8 cellular contexts compared by ENCODE assay signal in genomic region chr7:66592597-66593146, GRCh38. TPM values are rescaled to one million over a fixed set of nuclear protein-coding genes. Genes with fewer than 3 reads are reported as not detected.
DNase-seq lines count a peak whose midpoint lies in the region; ATAC-seq, FAIRE-seq and TF ChIP-seq lines count a peak whose summit lies in the region.
"Not testable (repeated sequence)": the region's sequence is repeated elsewhere in the genome, so short reads cannot be mapped to it uniquely, and the experiment has no call there.

No MANE protein-coding gene starts in this region.

- H3K79me2 ChIP-seq in MM.1S (ENCODE audit: low read length) (peaks cover 46% of the 10 kb centered on the region), parathyroid adenoma (peaks cover 30% of the 10 kb centered on the region)

- H3K9me3 ChIP-seq in MM.1S (replicated peaks; ENCODE audit: insufficient read depth, low read length); duodenal mucosa (ENCODE audit: control insufficient read depth in 1 of 2, low read length in 2 of 2); kidney (ENCODE audit: control insufficient read depth in 1 of 2, low read length in 2 of 2); parathyroid adenoma (ENCODE audit: control insufficient read depth, low read length); upper lobe of right lung: not testable (repeated sequence)

- intact Hi-C loops in kidney (cut with DNase I); upper lobe of right lung (cut with DNase I): not testable (repeated sequence)

- H4K20me1 ChIP-seq in MM.1S (ENCODE audit: insufficient read depth, low read length), result not testable (repeated sequence)

- H3K4me3 ChIP-seq in MM.1S (ENCODE audit: low read length), result peak overlapping the region; percentile 100
- H3K4me3 ChIP-seq in duodenal mucosa (ENCODE audit: low read depth in 1 of 2, low read length in 2 of 2), result peak overlapping the region; percentile 72 to 94
- peak overlapping the region; percentile 62 to 79 for H3K4me3 ChIP-seq in kidney (ENCODE audit: low read length in 2 of 2)
- H3K4me3 ChIP-seq in parathyroid adenoma (ENCODE audit: low read depth, low read length), result peak overlapping the region; percentile 79
- H3K4me3 ChIP-seq in upper lobe of right lung, result peak overlapping the region; percentile 93

- H3K9me2 ChIP-seq in MM.1S (replicated peaks; ENCODE audit: insufficient read depth, low read length), result not testable (repeated sequence)

- H3K27ac ChIP-seq in MM.1S (ENCODE audit: low read length), result peak overlapping the region; percentile 57; the same call in 1 of the 2 replicates
- peak overlapping the region; percentile 95 for H3K27ac ChIP-seq in duodenal mucosa (ENCODE audit: low read depth, low read length)
- peak overlapping the region; percentile 96 to 97 for H3K27ac ChIP-seq in kidney (ENCODE audit: low read depth in 2 of 2, low read length in 2 of 2)
- peak overlapping the region; percentile 91 for H3K27ac ChIP-seq in parathyroid adenoma
- H3K27ac ChIP-seq in upper lobe of right lung, result peak overlapping the region; percentile 93

- peak overlapping the region; percentile 98 for H3K27ac Mint-ChIP-seq in activated T-cell treated with anti-CD3 and anti-CD28 coated beads, Interleukin-2, amount 50 U/mL, for 24 hours

- H3K4me3 Mint-ChIP-seq in activated T-cell treated with anti-CD3 and anti-CD28 coated beads, Interleukin-2, amount 50 U/mL, for 24 hours, result peak overlapping the region; percentile 95

- H3K27me3 ChIP-seq in MM.1S (replicated peaks; ENCODE audit: insufficient read depth, low read length); duodenal mucosa (ENCODE audit: control insufficient read depth in 1 of 2, insufficient read depth in 2 of 2, low read length in 2 of 2); parathyroid adenoma (ENCODE audit: control insufficient read depth, insufficient read depth, low read length); upper lobe of right lung: not testable (repeated sequence)

- H3K4me1 ChIP-seq in MM.1S (ENCODE audit: low read length); kidney (ENCODE audit: control insufficient read depth in 1 of 2, insufficient read depth in 1 of 2, low read depth in 1 of 2, low read length in 2 of 2): not testable (repeated sequence)
- H3K4me1 ChIP-seq in duodenal mucosa (ENCODE audit: control insufficient read depth in 1 of 2, insufficient read depth in 2 of 2, low read length in 2 of 2), result peaks cover 9 to 21% of the 10 kb centered on the region in 2 donors
- H3K4me1 ChIP-seq in parathyroid adenoma, result peaks cover 13% of the 10 kb centered on the region
- H3K4me1 ChIP-seq in upper lobe of right lung, result peaks cover 31% of the 10 kb centered on the region

- peak; percentile 13 for ATAC-seq in GM18861 (IDR thresholded peaks at IDR 0.05; ENCODE audit: unreplicated experiment)
- peak; percentile 7 for ATAC-seq in HG02588 (IDR thresholded peaks at IDR 0.05; ENCODE audit: unreplicated experiment)
- not testable (repeated sequence) for ATAC-seq in upper lobe of right lung

- H3K4me1 Mint-ChIP-seq in activated T-cell treated with anti-CD3 and anti-CD28 coated beads, Interleukin-2, amount 50 U/mL, for 24 hours (ENCODE audit: low read depth), result peaks cover 42% of the 10 kb centered on the region

- FAIRE-seq in kidney (lab: Jason Lieb, UNC), result not testable (repeated sequence)

- not testable (repeated sequence) for H3K36me3 ChIP-seq in MM.1S (replicated peaks; ENCODE audit: insufficient read depth, low read length); duodenal mucosa (ENCODE audit: control insufficient read depth in 1 of 2, insufficient read depth in 2 of 2, low read length in 2 of 2); kidney (ENCODE audit: control insufficient read depth in 1 of 2, insufficient read depth in 2 of 2, low read length in 2 of 2); parathyroid adenoma (ENCODE audit: control insufficient read depth, insufficient read depth, low read length); upper lobe of right lung

- not testable (repeated sequence) for DNase-seq in MM.1S, kidney, upper lobe of right lung
- peak; percentile 34 for DNase-seq in activated T-cell treated with anti-CD3 and anti-CD28 coated beads, Interleukin-2, amount 50 U/mL, for 24 hours

- H3K27me3 Mint-ChIP-seq in activated T-cell treated with anti-CD3 and anti-CD28 coated beads, Interleukin-2, amount 50 U/mL, for 24 hours, result not testable (repeated sequence)

- H3K4me2 ChIP-seq in MM.1S (ENCODE audit: low read depth, low read length) (peak overlapping the region; percentile 86; the same call in 1 of the 2 replicates), parathyroid adenoma (ENCODE audit: low read length) (peak overlapping the region; percentile 69)

- H2AFZ ChIP-seq in MM.1S (ENCODE audit: low read length), result peak overlapping the region; percentile 89
- peak overlapping the region; percentile 93 for H2AFZ ChIP-seq in parathyroid adenoma

- TF ChIP-seq CTCF in MM.1S (IDR thresholded peaks at IDR 0.05; ENCODE audit: low read length); kidney (IDR thresholded peaks at IDR 0.05; ENCODE audit: borderline replicate concordance, extremely low read depth, insufficient read depth); parathyroid adenoma (IDR thresholded peaks at IDR 0.05); upper lobe of right lung (IDR thresholded peaks at IDR 0.05): not testable (repeated sequence)

- H3F3A ChIP-seq in MM.1S (ENCODE audit: insufficient read depth, low read length), result not testable (repeated sequence)

- H3K9ac ChIP-seq in MM.1S (ENCODE audit: low read length) (peak overlapping the region; percentile 82; the same call in 1 of the 2 replicates), duodenal mucosa (ENCODE audit: low read depth in 1 of 2, low read length in 2 of 2) (peak overlapping the region; percentile 79 to 90), kidney (ENCODE audit: low read length in 2 of 2) (peak overlapping the region in 1 of 2 donors; percentile 81)
- H3K9ac ChIP-seq in parathyroid adenoma, result not testable (repeated sequence)

- peaks cover 35% of the 10 kb centered on the region for H3K36me3 Mint-ChIP-seq in activated T-cell treated with anti-CD3 and anti-CD28 coated beads, Interleukin-2, amount 50 U/mL, for 24 hours (ENCODE audit: low read depth)

- H3K9me3 Mint-ChIP-seq in activated T-cell treated with anti-CD3 and anti-CD28 coated beads, Interleukin-2, amount 50 U/mL, for 24 hours, result not testable (repeated sequence)

RNA-seq across cellular contexts. Expression of gene KCTD7, which starts 36.0 kb away (rescaled TPM):
- 12.4 TPM for total RNA-seq in kidney
- 7.2 TPM for polyA plus RNA-seq in kidney (ENCODE audit: insufficient read depth, low read depth, low replicate concordance)
- total RNA-seq in upper lobe of right lung, result 12.5 TPM
